Comparison of ENCODE assay signal across 9 cellular contexts in genomic region chr10:70758757-70759514, GRCh38. TPM values are rescaled to one million over a fixed set of nuclear protein-coding genes. Genes with fewer than 3 reads are reported as not detected.
A peak's percentile ranks its signal among the peaks of the same experiment; 100 is the strongest.
DNase-seq lines count a peak whose midpoint lies in the region; ATAC-seq and TF ChIP-seq lines count a peak whose summit lies in the region.
"Had no signal": no experiment of that assay in that cellular context is flagged by ENCODE, and none has a peak within 500 bp of the region (broad histone marks: within the 10 kb centered on the region; RNA-seq: fewer than 3 reads in every experiment).

No MANE protein-coding gene starts in this region.

- H3K36me3 ChIP-seq in PC-3 (ENCODE audit: low read depth, low read length) (no peaks in the 10 kb centered on the region), fibroblast of lung (ENCODE audit: control insufficient read depth, insufficient read depth, low read length) (no peaks in the 10 kb centered on the region), stomach (no peaks in the 10 kb centered on the region)

- peak; percentile 68 for DNase-seq in COR-L47 (lab: John Stamatoyannopoulos, UW)
- peak; percentile 60 for DNase-seq in HuH-7 (ENCODE audit: low spot score)
- peak; percentile 97 for DNase-seq in PC-3
- DNase-seq in activated T-cell treated with anti-CD3 and anti-CD28 coated beads, Interleukin-2, amount 50 U/mL, for 24 hours = peak; percentile 69
- peak; percentile 61 to 78 for DNase-seq in fibroblast of lung (ENCODE audit: low read depth in 2 of 2)
- DNase-seq in neural crest cell (ENCODE audit: low read depth, low spot score) = peak; percentile 82
- DNase-seq in stomach = peak; percentile 74

- H3K9me3 ChIP-seq in PC-3 (ENCODE audit: low read length) = no peaks in the 10 kb centered on the region
- no peaks in the 10 kb centered on the region for H3K9me3 ChIP-seq in fibroblast of lung (ENCODE audit: control insufficient read depth, insufficient read depth, low read depth, low read length)
- H3K9me3 ChIP-seq in stomach = no peaks in the 10 kb centered on the region

- WGBS in stomach, 5 donors = 22 to 29% (median 25%) methylated on average over 6 to 7 of the region's 7 CpGs

- peaks cover 6% of the 10 kb centered on the region for H3K4me1 Mint-ChIP-seq in activated T-cell treated with anti-CD3 and anti-CD28 coated beads, Interleukin-2, amount 50 U/mL, for 24 hours (ENCODE audit: low read depth)
- H3K4me1 Mint-ChIP-seq in neural crest cell = peaks cover 24% of the 10 kb centered on the region

- H3K79me2 ChIP-seq in PC-3 (ENCODE audit: low read length) (no peaks in the 10 kb centered on the region), fibroblast of lung (ENCODE audit: control insufficient read depth, insufficient read depth, low read length) (no peaks in the 10 kb centered on the region)

- H2AFZ ChIP-seq in PC-3 (ENCODE audit: low read length) = no peak overlapping the region
- H2AFZ ChIP-seq in fibroblast of lung (ENCODE audit: low read length) = no peak overlapping the region

- H3K4me1 ChIP-seq in PC-3 (ENCODE audit: insufficient read depth, low read length) = peaks cover 8% of the 10 kb centered on the region
- H3K4me1 ChIP-seq in fibroblast of lung (ENCODE audit: control insufficient read depth, extremely low read depth, insufficient read depth, low read length) = peaks cover 2% of the 10 kb centered on the region
- H3K4me1 ChIP-seq in stomach = peaks cover 0 to 5% (median 2%) of the 10 kb centered on the region in 4 donors

- TF ChIP-seq POLR2A in stomach (IDR thresholded peaks at IDR 0.05) = no peak

- H3K27me3 ChIP-seq in PC-3 (ENCODE audit: low read length) = no peaks in the 10 kb centered on the region
- H3K27me3 ChIP-seq in fibroblast of lung (ENCODE audit: control insufficient read depth, insufficient read depth, low read length) = no peaks in the 10 kb centered on the region
- peaks cover 0 to 9% (median 0%) of the 10 kb centered on the region in 3 donors for H3K27me3 ChIP-seq in stomach

- H3K36me3 Mint-ChIP-seq in activated T-cell treated with anti-CD3 and anti-CD28 coated beads, Interleukin-2, amount 50 U/mL, for 24 hours (ENCODE audit: low read depth) = no peaks in the 10 kb centered on the region
- no peaks in the 10 kb centered on the region for H3K36me3 Mint-ChIP-seq in neural crest cell (ENCODE audit: low read depth)

- no peak overlapping the region for H3K27ac ChIP-seq in PC-3 (ENCODE audit: low read length)
- H3K27ac ChIP-seq in fibroblast of lung (ENCODE audit: insufficient read depth, low read length) = no peak overlapping the region
- no peak overlapping the region for H3K27ac ChIP-seq in stomach

- no peaks in the 10 kb centered on the region for H3F3A ChIP-seq in PC-3 (ENCODE audit: low read length, unreplicated experiment)

- H3K4me3 ChIP-seq in PC-3 (ENCODE audit: low read length) = no peak overlapping the region
- H3K4me3 ChIP-seq in fibroblast of lung (replicated peaks in 1 of 4; ENCODE audit: control extremely low read depth in 1 of 4, insufficient read depth in 1 of 4, low read depth in 3 of 4, low read length in 4 of 4) = no peak overlapping the region
- H3K4me3 ChIP-seq in stomach = no peak overlapping the region

- no peaks in the 10 kb centered on the region for H3K27me3 Mint-ChIP-seq in activated T-cell treated with anti-CD3 and anti-CD28 coated beads, Interleukin-2, amount 50 U/mL, for 24 hours
- H3K27me3 Mint-ChIP-seq in neural crest cell (ENCODE audit: low read depth) = peaks cover 11% of the 10 kb centered on the region

- H3K27ac Mint-ChIP-seq in activated T-cell treated with anti-CD3 and anti-CD28 coated beads, Interleukin-2, amount 50 U/mL, for 24 hours = no peak overlapping the region
- no peak overlapping the region for H3K27ac Mint-ChIP-seq in neural crest cell (ENCODE audit: unreplicated experiment)

- no peak for TF ChIP-seq EP300 in stomach (IDR thresholded peaks at IDR 0.05)

- BruUV-seq in PC-3 (replicated peaks; lab: Mats Ljungman, UMichigan) = no TSS peak

- TF ChIP-seq CTCF in PC-3 (conservative IDR thresholded peaks at IDR 0.05; ENCODE audit: low read depth, low read length) (peak; percentile 92), fibroblast of lung (conservative IDR thresholded peaks at IDR 0.05 in 1 of 2, IDR thresholded peaks at IDR 0.05 in 1 of 2; ENCODE audit: low read depth in 1 of 2, low read length in 2 of 2) (peak; percentile 81 to 84), neural crest cell (conservative IDR thresholded peaks at IDR 0.05) (peak; percentile 88), stomach (IDR thresholded peaks at IDR 0.05) (peak in 5 of 7 experiments; percentile 32 to 75 (median 56))

- H3K4me3 Mint-ChIP-seq in activated T-cell treated with anti-CD3 and anti-CD28 coated beads, Interleukin-2, amount 50 U/mL, for 24 hours = no peak overlapping the region
- no peak overlapping the region for H3K4me3 Mint-ChIP-seq in neural crest cell

- POLR2A ChIA-PET in PC-3 (lab: Charles Lee; ENCODE audit: unreplicated experiment) = no interaction called here

- H4K20me1 ChIP-seq in PC-3 (ENCODE audit: low read length) = no peaks in the 10 kb centered on the region
- H4K20me1 ChIP-seq in fibroblast of lung (ENCODE audit: control insufficient read depth, extremely low read depth, insufficient read depth, low read length) = no peaks in the 10 kb centered on the region

- H3K9me3 Mint-ChIP-seq in activated T-cell treated with anti-CD3 and anti-CD28 coated beads, Interleukin-2, amount 50 U/mL, for 24 hours = no peaks in the 10 kb centered on the region
- no peaks in the 10 kb centered on the region for H3K9me3 Mint-ChIP-seq in neural crest cell

- peak; percentile 68 for ATAC-seq in PC-3
- no peak for ATAC-seq in GM19463 (IDR thresholded peaks at IDR 0.05; ENCODE audit: unreplicated experiment)

- CTCF ChIA-PET in PC-3 (lab: Charles Lee) = interaction anchor here (0.6 kb wide), 5 partner anchors 115 to 297 kb away, joined by 5 to 10 read pairs (median 7); no protein-coding TSS in a partner anchor

- H3K9me2 ChIP-seq in PC-3 (replicated peaks; ENCODE audit: low read length) = no peaks in the 10 kb centered on the region

- no peak overlapping the region for H3K9ac ChIP-seq in PC-3 (ENCODE audit: low read length)
- no peak overlapping the region for H3K9ac ChIP-seq in fibroblast of lung (ENCODE audit: insufficient read depth, low read length)

- H3K4me2 ChIP-seq in PC-3 (ENCODE audit: low read length) (no peak overlapping the region), fibroblast of lung (ENCODE audit: extremely low read depth, insufficient read depth, low read length) (no peak overlapping the region)

- intact Hi-C loops in PC-3 (cut with micrococcal nuclease) = loop anchor here (1.0 kb wide), 4 partner anchors 140 to 298 kb away; no protein-coding TSS in a partner anchor
- intact Hi-C loops in stomach (cut with DNase I; ENCODE audit: low total_unique reads) = loop anchor here (5.0 to 10.0 kb wide), 2 partner anchors 207 to 304 kb away; no protein-coding TSS in a partner anchor

RNA-seq across cellular contexts. Expression of gene TBATA, which starts 26.2 kb away (rescaled TPM):
- not detected in 2 replicates for total RNA-seq in PC-3 (2014; rRNA removed)
- not detected in 2 replicates for total RNA-seq in fibroblast of lung
- polyA plus RNA-seq in fibroblast of lung = not detected in 2 replicates
- polyA plus RNA-seq in fibroblast of lung (2012) = not detected in 2 replicates
- polyA minus RNA-seq in fibroblast of lung (ENCODE audit: low replicate concordance) = not detected in 2 replicates
- total RNA-seq in neural crest cell = not detected in 2 replicates
- total RNA-seq in stomach = not detected
- polyA plus RNA-seq in stomach = not detected
- total RNA-seq: T-helper 1 cell treated with Interleukin-12 subunit alpha and Interleukin-12 subunit beta and Interleukin-4 antibody, amounts not matched to agents 30 ng/mL and 1 ng/mL, for 36 hours had no signal

RNA-seq across cellular contexts. Expression of gene SGPL1, which starts 56.8 kb away (rescaled TPM):
- total RNA-seq in PC-3 (2014; rRNA removed) (77.6 and 101 TPM in 2 replicates), fibroblast of lung (39.3 and 40.3 TPM in 2 replicates), neural crest cell (48.0 and 58.2 TPM in 2 replicates), stomach (10 to 100 TPM in 4 of 5 donors, 1 to 10 TPM in 1; 1.2 to 65.5 (median 32.5) TPM)
- polyA plus RNA-seq in fibroblast of lung (16.1 and 21.2 TPM in 2 replicates), stomach (1 to 10 TPM; 3.7 to 7.6 (median 6.0) TPM)
- polyA plus RNA-seq in fibroblast of lung (2012) = 12.4 and 15.3 TPM in 2 replicates
- 21.4 and 28.5 TPM in 2 replicates for polyA minus RNA-seq in fibroblast of lung (ENCODE audit: low replicate concordance)
